ENCODE assay signal across 32 cellular contexts in the genomic region with DNA sequence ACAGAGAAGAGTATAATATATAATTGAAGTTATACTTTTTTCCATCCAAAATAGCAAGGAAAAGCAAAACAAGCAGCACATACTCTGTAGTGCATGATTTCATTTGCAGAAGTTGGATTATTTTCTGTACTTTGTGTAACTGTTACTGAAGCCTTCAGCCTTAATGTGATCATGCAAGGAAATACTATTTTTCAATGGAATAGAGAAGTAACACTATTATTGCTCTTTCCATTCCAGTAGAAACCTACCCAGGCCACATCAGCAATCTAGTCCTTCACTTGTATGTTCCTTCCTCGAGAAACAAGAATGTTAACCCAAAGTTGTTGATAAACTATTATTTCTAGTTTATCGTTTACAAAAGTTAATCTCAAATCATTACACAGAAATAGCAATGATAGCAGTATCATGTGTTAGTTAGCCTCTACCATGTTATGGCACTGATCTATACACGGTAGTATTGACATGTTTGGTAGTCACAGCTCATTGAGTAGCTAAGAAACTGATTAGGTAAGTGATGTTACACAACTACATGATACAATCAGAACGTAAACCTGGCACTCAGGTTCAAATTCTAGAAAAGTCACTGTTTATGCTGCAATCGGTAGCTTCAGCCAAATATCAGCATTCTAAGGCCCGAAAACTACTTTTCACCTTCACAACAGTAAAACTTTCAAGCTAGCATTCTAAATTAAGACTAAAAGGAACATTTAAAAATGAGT. TPM values are rescaled to one million over a fixed set of nuclear protein-coding genes. Genes with fewer than 3 reads are reported as not detected.
DNase-seq lines count a peak whose midpoint lies in the region; ATAC-seq, FAIRE-seq and TF ChIP-seq lines count a peak whose summit lies in the region.
"Had no signal": no experiment of that assay in that cellular context is flagged by ENCODE, and none has a peak within 500 bp of the region (broad histone marks: within the 10 kb centered on the region; RNA-seq: fewer than 3 reads in every experiment).

No MANE protein-coding gene starts in this region.

- H3K27me3 Mint-ChIP-seq in CD8-positive, alpha-beta T cell (ENCODE audit: low read depth), result peaks cover 1% of the 10 kb centered on the region

- H3K36me3 ChIP-seq in pancreas, result no peaks in the 10 kb centered on the region
- no peaks in the 10 kb centered on the region for H3K36me3 ChIP-seq in CD8-positive, alpha-beta T cell (ENCODE audit: insufficient read depth, low read length)
- H3K36me3 ChIP-seq: BE2C, BLaER1 had no signal

- H3K4me3 ChIP-seq in pancreas, result no peak overlapping the region
- no peak overlapping the region for H3K4me3 ChIP-seq in CD8-positive, alpha-beta T cell (ENCODE audit: low read depth, low read length)
- H3K4me3 ChIP-seq: BLaER1, GM12878 had no signal

- H3K4me3 Mint-ChIP-seq in CD8-positive, alpha-beta T cell, result no peak overlapping the region
- H3K4me3 Mint-ChIP-seq: CD14-positive monocyte; CD4-positive, alpha-beta memory T cell; CD4-positive, CD25-positive, alpha-beta regulatory T cell had no signal

- POLR2A ChIA-PET in CD8-positive, alpha-beta T cell (lab: Charles Lee), result no interaction called here

- no peak overlapping the region for H3K27ac ChIP-seq in pancreas
- no peak overlapping the region for H3K27ac ChIP-seq in CD8-positive, alpha-beta T cell (ENCODE audit: low read depth, low read length)
- H3K27ac ChIP-seq: BLaER1 had no signal

- H3K9me3 ChIP-seq in pancreas, result no peaks in the 10 kb centered on the region
- no peaks in the 10 kb centered on the region for H3K9me3 ChIP-seq in CD8-positive, alpha-beta T cell (ENCODE audit: low read length)
- H3K9me3 ChIP-seq: BE2C, BLaER1, Caco-2 had no signal

- no peaks in the 10 kb centered on the region for H3K9me3 Mint-ChIP-seq in CD8-positive, alpha-beta T cell
- H3K9me3 Mint-ChIP-seq: CD4-positive, alpha-beta memory T cell; CD4-positive, CD25-positive, alpha-beta regulatory T cell had no signal

- peak; percentile 54 for ATAC-seq in left lobe of liver
- peak in 3 of 4 donors; percentile 26 to 42 (median 40) for ATAC-seq in pancreas
- ATAC-seq in HG03520 (IDR thresholded peaks at IDR 0.05; ENCODE audit: unreplicated experiment), result no peak
- ATAC-seq in CD8-positive, alpha-beta T cell, result no peak
- ATAC-seq in HG02588 (IDR thresholded peaks at IDR 0.05; ENCODE audit: unreplicated experiment), result no peak
- ATAC-seq: GM12878 had no signal

- no peaks in the 10 kb centered on the region for H3K36me3 Mint-ChIP-seq in CD8-positive, alpha-beta T cell
- H3K36me3 Mint-ChIP-seq: CD14-positive monocyte; CD4-positive, alpha-beta memory T cell; CD4-positive, CD25-positive, alpha-beta regulatory T cell had no signal

- no peaks in the 10 kb centered on the region for H3K4me1 Mint-ChIP-seq in CD8-positive, alpha-beta T cell (ENCODE audit: low read depth)
- H3K4me1 Mint-ChIP-seq: CD14-positive monocyte; CD4-positive, alpha-beta memory T cell; CD4-positive, CD25-positive, alpha-beta regulatory T cell had no signal

- FAIRE-seq in D721Med (lab: Jason Lieb, UNC), result peak; percentile 84
- FAIRE-seq in pancreas (lab: Jason Lieb, UNC), result no peak
- FAIRE-seq: A204.1, GM12878, GM12892, GM18507 had no signal

- 52% methylated on average over 6 of the region's 6 CpGs for WGBS in pancreas, 2 donors

- no peak for TF ChIP-seq CTCF in D721Med (IDR thresholded peaks at IDR 0.05; ENCODE audit: insufficient read depth, missing control alignments)
- TF ChIP-seq CTCF in pancreas (IDR thresholded peaks at IDR 0.05), result no peak
- no peak for TF ChIP-seq CTCF in CD8-positive, alpha-beta T cell (IDR thresholded peaks at IDR 0.05)

- H3K27ac Mint-ChIP-seq in CD8-positive, alpha-beta T cell, result no peak overlapping the region
- H3K27ac Mint-ChIP-seq: CD14-positive monocyte; CD4-positive, alpha-beta memory T cell; CD4-positive, CD25-positive, alpha-beta regulatory T cell had no signal

- CTCF ChIA-PET in CD8-positive, alpha-beta T cell (lab: Charles Lee), result no interaction called here

- DNase-seq in D721Med (ENCODE audit: insufficient read length, low spot score) (no peak), HuH-7 (ENCODE audit: low spot score) (peak; percentile 16), left lobe of liver (ENCODE audit: low spot score) (no peak), pancreas (no peak), NAMALWA (ENCODE audit: low spot score) (no peak)
- no peak for DNase-seq in CD8-positive, alpha-beta T cell
- DNase-seq: 8988T; ACHN; BE2C; C1 segment of cervical spinal cord; Caco-2; Calu3; CD4-positive, alpha-beta memory T cell; CD4-positive, CD25-positive, alpha-beta regulatory T cell; DMS 273 treated with DMSO at 0.1 percent for 48 hours; DMS153; DMS53; DMS79; DND-41; EL; GDM1 had no signal

- intact Hi-C loops in pancreas (cut with DNase I), result no loop called here
- intact Hi-C loops in CD8-positive, alpha-beta T cell (cut with DNase I, micrococcal nuclease), result no loop called here

- no peaks in the 10 kb centered on the region for H3K27me3 ChIP-seq in pancreas
- no peaks in the 10 kb centered on the region for H3K27me3 ChIP-seq in CD8-positive, alpha-beta T cell (ENCODE audit: insufficient read depth, low read length)
- H3K27me3 ChIP-seq: BE2C, BLaER1 had no signal

- H3K4me1 ChIP-seq in pancreas, result peaks cover 2 to 10% (median 5%) of the 10 kb centered on the region in 3 donors
- H3K4me1 ChIP-seq in CD8-positive, alpha-beta T cell (ENCODE audit: insufficient read depth, low read length), result no peaks in the 10 kb centered on the region
- H3K4me1 ChIP-seq: BE2C, BLaER1 had no signal

RNA-seq across cellular contexts. Expression of a gene that starts 37.6 kb away (rescaled TPM):
- total RNA-seq in left lobe of liver (1.0 TPM), pancreas (10 to 100 TPM; 21.9 to 31.8 (median 26.4) TPM)
- 10 to 100 TPM in 1 of 2 donors, 1 to 10 TPM in 1; 2.2 to 10.3 TPM for polyA plus RNA-seq in pancreas
- not detected for total RNA-seq in CD8-positive, alpha-beta T cell
- total RNA-seq: A673, G401 had no signal
- polyA plus RNA-seq: AG04450, CD14-positive monocyte had no signal

Comparison
In these comparisons a context has a peak if more than half of its experiments do, and no peak if none do; other contexts are left out.
1. ATAC-seq: peak in left lobe of liver (single experiment) and pancreas (3 of 4); none in HG03520 (single experiment), CD8-positive, alpha-beta T cell (single experiment) and HG02588 (single experiment).
2. RNA of a gene that starts 37.6 kb away (total RNA-seq): 21.9 to 31.8 TPM in pancreas; 1.0 TPM in left lobe of liver (single experiment) and not detected in CD8-positive, alpha-beta T cell; every median in the first group is over 10 times any median in the second.